In genomic region chr12:54287316-54288157, GRCh38 we compare ENCODE assay signal across 1 cellular context.
TF ChIP-seq lines count a peak whose summit lies in the region.

No MANE protein-coding gene starts in this region.

TF ChIP-seq in GM23338, 12 proteins besides CTCF, POLR2A, EP300 and RAD21:
- no peak for TF ChIP-seq ZNF331 (CRISPR knock-in tag; IDR thresholded peaks at IDR 0.05; ENCODE audit: low read depth)
- peak; percentile 68; the same call in 1 of the 2 replicates for TF ChIP-seq POLR2AphosphoS5 (IDR thresholded peaks at IDR 0.05; ENCODE audit: low read depth)
